ENCODE assay signal across 11 cellular contexts in the genomic region with DNA sequence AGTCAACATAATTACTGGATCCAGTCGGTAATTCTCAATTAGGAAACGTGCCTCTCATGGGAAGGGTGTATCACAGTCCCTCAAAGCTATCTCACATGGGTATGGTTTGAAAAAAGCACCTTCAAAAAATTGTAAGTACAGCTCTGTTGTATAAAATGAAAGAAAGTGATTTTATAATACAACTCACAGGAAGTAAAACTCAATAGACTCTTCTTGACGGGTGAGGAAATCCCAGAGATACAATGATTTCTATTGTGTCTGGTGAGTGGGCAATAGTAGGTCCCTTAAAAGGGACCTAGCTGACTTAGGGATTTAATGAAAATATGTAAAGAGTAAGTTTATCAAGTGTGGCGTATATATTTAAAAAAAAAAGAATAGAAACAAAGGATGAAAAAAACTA. TPM values are rescaled to one million over a fixed set of nuclear protein-coding genes. Genes with fewer than 3 reads are reported as not detected.
DNase-seq lines count a peak whose midpoint lies in the region; ATAC-seq, FAIRE-seq and TF ChIP-seq lines count a peak whose summit lies in the region.
"Had no signal": no experiment of that assay in that cellular context is flagged by ENCODE, and none has a peak within 500 bp of the region (broad histone marks: within the 10 kb centered on the region; RNA-seq: fewer than 3 reads in every experiment).

No MANE protein-coding gene starts in this region.

- peaks cover 100% of the 10 kb centered on the region for H3K79me2 ChIP-seq in SU-DHL-6 (ENCODE audit: insufficient read depth, low read length)
- peaks cover 57% of the 10 kb centered on the region for H3K79me2 ChIP-seq in endothelial cell of umbilical vein (ENCODE audit: control insufficient read depth, insufficient read depth, low read length)

- H3K4me1 ChIP-seq in endothelial cell of umbilical vein (ENCODE audit: control insufficient read depth, extremely low read depth, insufficient read depth, low read length) (no peaks in the 10 kb centered on the region), psoas muscle (peaks cover 17% of the 10 kb centered on the region)

- no peak for DNase-seq in activated CD4-positive, alpha-beta T cell treated with anti-CD3 and anti-CD28 coated beads, Interleukin-2, amount 10 ng/mL, durations not matched to agents 24 days and 14 days
- DNase-seq in activated CD4-positive, alpha-beta T cell treated with anti-CD3 and anti-CD28 coated beads, Interleukin-2, amount 50 U/mL, for 48 hours: no peak
- DNase-seq in endothelial cell of umbilical vein (ENCODE audit: low read depth, low spot score) (peak; percentile 9), psoas muscle (no peak), NCI-H2196 treated with DMSO at 0.1 percent for 48 hours (lab: John Stamatoyannopoulos, UW; ENCODE audit: unreplicated experiment) (no peak)
- DNase-seq: activated CD4-positive, CD25-positive, alpha-beta regulatory T cell treated with anti-CD3 and anti-CD28 coated beads, Interleukin-2, amount 50 U/mL, for 72 hours; NCI-H226; SHP77 had no signal

- H3K4me2 ChIP-seq in SU-DHL-6 (ENCODE audit: low read depth, low read length, poor library complexity, severe bottlenecking) (peak overlapping the region; percentile 90), endothelial cell of umbilical vein (ENCODE audit: insufficient read depth, low read length) (no peak overlapping the region)

- H3K27ac ChIP-seq in SU-DHL-6 (ENCODE audit: low read depth, low read length): peak overlapping the region; percentile 80
- no peak overlapping the region for H3K27ac ChIP-seq in endothelial cell of umbilical vein (ENCODE audit: insufficient read depth, low read depth, low read length)
- H3K27ac ChIP-seq in psoas muscle: no peak overlapping the region

- H3K9me3 ChIP-seq in SU-DHL-6 (ENCODE audit: insufficient read depth, low read length) (no peaks in the 10 kb centered on the region), endothelial cell of umbilical vein (replicated peaks; ENCODE audit: control insufficient read depth, insufficient read depth, low read length) (no peaks in the 10 kb centered on the region), psoas muscle (no peaks in the 10 kb centered on the region)

- H3K27me3 ChIP-seq in SU-DHL-6 (ENCODE audit: low read length): no peaks in the 10 kb centered on the region
- no peaks in the 10 kb centered on the region for H3K27me3 ChIP-seq in endothelial cell of umbilical vein (ENCODE audit: control insufficient read depth in 2 of 2, insufficient read depth in 2 of 2, low read length in 2 of 2)
- H3K27me3 ChIP-seq in psoas muscle (ENCODE audit: insufficient read depth in 3 of 3, low read length in 2 of 3): no peaks in the 10 kb centered on the region

- H4K20me1 ChIP-seq in SU-DHL-6 (ENCODE audit: low read depth, low read length) (peaks cover 42% of the 10 kb centered on the region), endothelial cell of umbilical vein (replicated peaks; ENCODE audit: control insufficient read depth, extremely low read depth, insufficient read depth, low read length) (no peaks in the 10 kb centered on the region)

- no peak for ATAC-seq in psoas muscle
- no peak for ATAC-seq in GM21360 (IDR thresholded peaks at IDR 0.05; ENCODE audit: unreplicated experiment)
- ATAC-seq in HG02678 (IDR thresholded peaks at IDR 0.05; ENCODE audit: unreplicated experiment): no peak

- H3F3A ChIP-seq in SU-DHL-6 (ENCODE audit: insufficient read depth): peaks cover 81% of the 10 kb centered on the region

- H3K9ac ChIP-seq in SU-DHL-6 (ENCODE audit: low read length) (peak overlapping the region; percentile 27), endothelial cell of umbilical vein (replicated peaks; ENCODE audit: extremely low read depth, insufficient read depth, low read length) (no peak overlapping the region)

- H3K4me1 Mint-ChIP-seq in activated CD4-positive, alpha-beta T cell treated with anti-CD3 and anti-CD28 coated beads, Interleukin-2, amount 10 ng/mL, durations not matched to agents 24 days and 14 days: peaks cover 38% of the 10 kb centered on the region

- H2AFZ ChIP-seq in SU-DHL-6 (ENCODE audit: low read depth, low read length, severe bottlenecking) (no peak overlapping the region), endothelial cell of umbilical vein (ENCODE audit: low read depth, low read length) (no peak overlapping the region)

- H3K9me1 ChIP-seq in endothelial cell of umbilical vein (replicated peaks; ENCODE audit: control insufficient read depth, extremely low read depth, insufficient read depth, low read length): no peaks in the 10 kb centered on the region

- peaks cover 19% of the 10 kb centered on the region for H3K36me3 Mint-ChIP-seq in activated CD4-positive, alpha-beta T cell treated with anti-CD3 and anti-CD28 coated beads, Interleukin-2, amount 10 ng/mL, durations not matched to agents 24 days and 14 days (ENCODE audit: low read depth)

- POLR2A ChIA-PET in endothelial cell of umbilical vein (lab: Charles Lee): no interaction called here

- intact Hi-C loops in activated CD4-positive, alpha-beta T cell treated with anti-CD3 and anti-CD28 coated beads, Interleukin-2, amount 10 ng/mL, durations not matched to agents 24 days and 14 days (cut with micrococcal nuclease): no loop called here
- intact Hi-C loops in endothelial cell of umbilical vein (cut with micrococcal nuclease) (no loop called here), psoas muscle (cut with DNase I) (no loop called here)

- no peaks in the 10 kb centered on the region for H3K9me2 ChIP-seq in SU-DHL-6 (replicated peaks; ENCODE audit: insufficient read depth, low read length)

- no peak for FAIRE-seq in endothelial cell of umbilical vein (lab: Jason Lieb, UNC)

- no peaks in the 10 kb centered on the region for H3K27me3 Mint-ChIP-seq in activated CD4-positive, alpha-beta T cell treated with anti-CD3 and anti-CD28 coated beads, Interleukin-2, amount 10 ng/mL, durations not matched to agents 24 days and 14 days

- H3K9me3 Mint-ChIP-seq in activated CD4-positive, alpha-beta T cell treated with anti-CD3 and anti-CD28 coated beads, Interleukin-2, amount 10 ng/mL, durations not matched to agents 24 days and 14 days: no peaks in the 10 kb centered on the region

- no peak for TF ChIP-seq POLR2A in endothelial cell of umbilical vein (IDR thresholded peaks at IDR 0.05; ENCODE audit: low read depth, low read length)

- 64 to 70% (median 69%) methylated on average over 4 of the region's 4 CpGs for WGBS in psoas muscle, 3 donors

- H3K4me3 Mint-ChIP-seq in activated CD4-positive, alpha-beta T cell treated with anti-CD3 and anti-CD28 coated beads, Interleukin-2, amount 10 ng/mL, durations not matched to agents 24 days and 14 days: peak overlapping the region; percentile 76

- peak overlapping the region; percentile 34 for H3K27ac Mint-ChIP-seq in activated CD4-positive, alpha-beta T cell treated with anti-CD3 and anti-CD28 coated beads, Interleukin-2, amount 10 ng/mL, durations not matched to agents 24 days and 14 days

- peak overlapping the region; percentile 8 for H3K4me3 ChIP-seq in SU-DHL-6 (ENCODE audit: insufficient read depth, low read length, poor library complexity, severe bottlenecking)
- no peak overlapping the region for H3K4me3 ChIP-seq in endothelial cell of umbilical vein (replicated peaks in 1 of 3; ENCODE audit: insufficient read depth in 1 of 3, low read depth in 1 of 3, low read length in 3 of 3)
- peak overlapping the region; percentile 44 for H3K4me3 ChIP-seq in psoas muscle

- TF ChIP-seq CTCF in SU-DHL-6 (IDR thresholded peaks at IDR 0.05; ENCODE audit: insufficient read depth, low read length, poor library complexity, severe bottlenecking): no peak
- no peak for TF ChIP-seq CTCF in endothelial cell of umbilical vein (IDR thresholded peaks at IDR 0.05; ENCODE audit: extremely low read depth in 1 of 2, insufficient read depth in 1 of 2, low read depth in 1 of 2, low read length in 2 of 2)
- no peak for TF ChIP-seq CTCF in psoas muscle (IDR thresholded peaks at IDR 0.05)

- CTCF ChIA-PET in endothelial cell of umbilical vein (lab: Charles Lee): interaction anchor here (1.0 kb wide), 1 partner anchor 82 kb away, joined by 3 read pairs; no protein-coding TSS in a partner anchor

- dilution Hi-C loops in endothelial cell of umbilical vein (cut with MboI; ENCODE audit: extremely low pct_ligation_motif_present, low sequenced_read_pairs): no loop called here

- H3K36me3 ChIP-seq in SU-DHL-6 (ENCODE audit: low read length) (peaks cover 5% of the 10 kb centered on the region; the same call in 1 of the 2 replicates), endothelial cell of umbilical vein (ENCODE audit: control insufficient read depth in 2 of 2, extremely low read depth in 1 of 2, insufficient read depth in 2 of 2, low read length in 2 of 2) (no peaks in the 10 kb centered on the region), psoas muscle (ENCODE audit: insufficient read depth in 1 of 2, low read depth in 1 of 2) (no peaks in the 10 kb centered on the region)

- no TSS peak for BruUV-seq in endothelial cell of umbilical vein (replicated peaks; lab: Mats Ljungman, UMichigan)

RNA-seq across cellular contexts. Expression of a gene that starts 27.0 kb away (rescaled TPM):
- total RNA-seq in activated CD4-positive, alpha-beta T cell treated with anti-CD3 and anti-CD28 coated beads, Interleukin-2, amount 10 ng/mL, durations not matched to agents 24 days and 14 days: 78.2 and 92.3 TPM in 2 replicates
- 48.9 and 49.9 TPM in 2 replicates for total RNA-seq in endothelial cell of umbilical vein
- polyA plus RNA-seq in endothelial cell of umbilical vein: 10.0 and 13.6 TPM in 2 replicates
- polyA plus RNA-seq in endothelial cell of umbilical vein (2011; cell fraction: cytosol; rRNA removed): 12.3 and 13.9 TPM in 2 replicates
- 55.8 and 70.0 TPM in 2 replicates for polyA plus RNA-seq in endothelial cell of umbilical vein (2011; cell fraction: nucleus; rRNA removed)
- 27.5 and 39.0 TPM in 2 replicates for polyA plus RNA-seq in endothelial cell of umbilical vein (2012)
- polyA minus RNA-seq in endothelial cell of umbilical vein: 37.3 and 40.6 TPM in 2 replicates
- polyA minus RNA-seq in endothelial cell of umbilical vein (2011; cell fraction: cytosol; rRNA and poly(A)+ RNA removed): 41.3 TPM
- 59.6 and 103 TPM in 2 replicates for polyA minus RNA-seq in endothelial cell of umbilical vein (2011; cell fraction: nucleus; rRNA and poly(A)+ RNA removed)
- 10 to 100 TPM; 31.5 to 45.6 (median 39.0) TPM for total RNA-seq in psoas muscle
- polyA plus RNA-seq in psoas muscle: 10 to 100 TPM in 2 of 3 donors, 1 to 10 TPM in 1; 8.2 to 24.9 (median 12.1) TPM

RNA-seq across cellular contexts. Expression of a gene that starts 45.2 kb away (rescaled TPM):
- total RNA-seq in activated CD4-positive, alpha-beta T cell treated with anti-CD3 and anti-CD28 coated beads, Interleukin-2, amount 10 ng/mL, durations not matched to agents 24 days and 14 days: 13.5 and 14.5 TPM in 2 replicates
- total RNA-seq in endothelial cell of umbilical vein (7.3 and 7.9 TPM in 2 replicates), psoas muscle (10 to 100 TPM; 13.0 to 20.8 (median 15.5) TPM)
- polyA plus RNA-seq in endothelial cell of umbilical vein (5.5 and 6.3 TPM in 2 replicates), psoas muscle (10 to 100 TPM in 2 of 3 donors, 1 to 10 TPM in 1; 9.8 to 18.3 (median 11.4) TPM)
- 4.0 and 4.2 TPM in 2 replicates for polyA plus RNA-seq in endothelial cell of umbilical vein (2011; cell fraction: cytosol; rRNA removed)
- 2.3 and 2.9 TPM in 2 replicates for polyA plus RNA-seq in endothelial cell of umbilical vein (2011; cell fraction: nucleus; rRNA removed)
- 6.2 and 6.3 TPM in 2 replicates for polyA plus RNA-seq in endothelial cell of umbilical vein (2012)
- polyA minus RNA-seq in endothelial cell of umbilical vein: 5.9 and 7.4 TPM in 2 replicates
- 18.3 TPM for polyA minus RNA-seq in endothelial cell of umbilical vein (2011; cell fraction: cytosol; rRNA and poly(A)+ RNA removed)
- polyA minus RNA-seq in endothelial cell of umbilical vein (2011; cell fraction: nucleus; rRNA and poly(A)+ RNA removed): 1.9 and 2.2 TPM in 2 replicates

Comparison
In these comparisons a context has a peak if more than half of its experiments do, and no peak if none do; other contexts are left out.
1. H3K4me3 ChIP-seq: peak in SU-DHL-6 (single experiment) and psoas muscle (single experiment); none in endothelial cell of umbilical vein (0 of 3).